ENCODE assay signal across 1 cellular context in genomic region chr10:22183771-22184466, GRCh38.
TF ChIP-seq lines count a peak whose summit lies in the region.

No MANE protein-coding gene starts in this region.

TF ChIP-seq in K562, 482 proteins besides CTCF, POLR2A, EP300 and RAD21:
- TF ChIP-seq ZNF121 (CRISPR knock-in tag; conservative IDR thresholded peaks at IDR 0.05) = peak; percentile 74
- TF ChIP-seq ZBED1 (IDR thresholded peaks at IDR 0.05) = no peak
